In genomic region chr12:47751561-47751960, GRCh38 we compare ENCODE assay signal across 25 cellular contexts. TPM values are rescaled to one million over a fixed set of nuclear protein-coding genes. Genes with fewer than 3 reads are reported as not detected.
DNase-seq lines count a peak whose midpoint lies in the region; ATAC-seq and TF ChIP-seq lines count a peak whose summit lies in the region.
"Had no signal": no experiment of that assay in that cellular context is flagged by ENCODE, and none has a peak within 500 bp of the region (broad histone marks: within the 10 kb centered on the region; RNA-seq: fewer than 3 reads in every experiment).

No MANE protein-coding gene starts in this region.

- no peak overlapping the region for H3K18ac ChIP-seq in H9 (ENCODE audit: insufficient read length, low read depth, low read length)

- no peak overlapping the region for H2BK15ac ChIP-seq in H9 (ENCODE audit: low read depth, low read length)

- H3K27me3 Mint-ChIP-seq in H9 (ENCODE audit: low read depth) (no peaks in the 10 kb centered on the region), GM23338 (ENCODE audit: insufficient read depth, low read depth, poor library complexity) (peaks cover 14% of the 10 kb centered on the region)
- H3K27me3 Mint-ChIP-seq: activated B cell treated with CpG ODN at 0.5 μM for 24 hours; CD4-positive, alpha-beta T cell had no signal

- no peaks in the 10 kb centered on the region for H3K23me2 ChIP-seq in H9 (ENCODE audit: insufficient read length, low read depth, low read length, poor library complexity, severe bottlenecking)

- no CpG with 5 or more reads among the region's 9 CpGs for WGBS in H9 (ENCODE audit: extremely low coverage, insufficient read length, low lambda C conversion rate)
- 68 to 72% methylated on average over 9 of the region's 9 CpGs for WGBS in esophagus, 2 donors

- H3K4me2 ChIP-seq in H9 (ENCODE audit: insufficient read depth, insufficient read length, low read length): no peak overlapping the region
- H3K4me2 ChIP-seq in GM23338: no peak overlapping the region

- no peak overlapping the region for H2BK5ac ChIP-seq in H9 (ENCODE audit: insufficient read length, low read length)

- H3K79me2 ChIP-seq in H9 (ENCODE audit: insufficient read depth, low read length): no peaks in the 10 kb centered on the region
- no peaks in the 10 kb centered on the region for H3K79me2 ChIP-seq in GM23338 (replicated peaks; ENCODE audit: insufficient read depth)

- H3K9ac ChIP-seq in H9 (ENCODE audit: extremely low read depth, insufficient read length, low read length): no peak overlapping the region

- H2AFZ ChIP-seq in H9 (ENCODE audit: low read length) (no peak overlapping the region), GM23338 (no peak overlapping the region)

- H2BK20ac ChIP-seq in H9 (ENCODE audit: low read depth, low read length, poor library complexity, severe bottlenecking): no peak overlapping the region

- H3K27ac Mint-ChIP-seq in H9: peak overlapping the region in 2 of 3 experiments; percentile 27 to 77; a peak in 3 of 7 replicates
- peak overlapping the region; percentile 56 for H3K27ac Mint-ChIP-seq in stimulated activated effector memory CD8-positive, alpha-beta T cell treated with anti-CD3 and anti-CD28 coated beads, Interleukin-12 subunit alpha, Interleukin-12 subunit beta, amount 100 ng/mL, for 72 hours
- H3K27ac Mint-ChIP-seq in GM23338: no peak overlapping the region
- H3K27ac Mint-ChIP-seq: CD4-positive, alpha-beta T cell; natural killer cell had no signal

- H4K20me1 ChIP-seq in H9 (ENCODE audit: control insufficient read depth, insufficient read depth, insufficient read length) (no peaks in the 10 kb centered on the region), GM23338 (replicated peaks; ENCODE audit: insufficient read depth) (no peaks in the 10 kb centered on the region)

- DNase-seq in H9 (no peak), RPMI8226 (peak; percentile 59), GM23338 (ENCODE audit: low spot score) (no peak), H7 (no peak)
- DNase-seq in stimulated activated effector memory CD8-positive, alpha-beta T cell treated with anti-CD3 and anti-CD28 coated beads, Interleukin-12 subunit alpha, Interleukin-12 subunit beta, amount 100 ng/mL, for 72 hours (ENCODE audit: low spot score in 2 of 2): no peak
- DNase-seq in activated CD8-positive, alpha-beta memory T cell treated with anti-CD3 and anti-CD28 coated beads for 24 hours: no peak
- DNase-seq: activated B cell treated with CpG ODN at 0.5 μM for 24 hours; activated naive CD4-positive, alpha-beta T cell treated with anti-CD3 and anti-CD28 coated beads, Interleukin-2, amount 50 U/mL, for 16 hours; amygdala; CD4-positive, alpha-beta T cell; central memory CD4-positive, alpha-beta T cell; dermis blood vessel endothelial cell; heart right ventricle; midbrain; natural killer cell; NCI-H1417 treated with DMSO at 0.1 percent for 48 hours; NCI-H2171; NCI-H510A treated with DMSO at 0.1 percent for 48 hours; pancreas; stimulated activated CD4-positive, alpha-beta T cell treated with anti-CD3 and anti-CD28 coated beads, Interleukin-2, amount 100 ng/mL, for 48 hours; stimulated activated naive CD4-positive, alpha-beta T cell; T-helper 9 cell; tibial artery had no signal

- no peaks in the 10 kb centered on the region for H3K79me1 ChIP-seq in H9 (ENCODE audit: insufficient read depth, low read depth, low read length, poor library complexity, severe bottlenecking)

- H3K27ac ChIP-seq in H9 (ENCODE audit: insufficient read length, low read depth, low read length) (no peak overlapping the region), esophagus (ENCODE audit: low read depth in 2 of 2, low read length in 1 of 2) (peak overlapping the region; percentile 92 to 95), GM23338 (ENCODE audit: low read depth) (no peak overlapping the region)
- H3K27ac ChIP-seq: pancreas had no signal

- no peaks in the 10 kb centered on the region for H3K9me2 ChIP-seq in GM23338 (ENCODE audit: insufficient read depth)

- TF ChIP-seq CTCF in H9 (conservative IDR thresholded peaks at IDR 0.05) (no peak), GM23338 (conservative IDR thresholded peaks at IDR 0.05; ENCODE audit: low read depth in 2 of 2) (no peak)

- no peak overlapping the region for H4K91ac ChIP-seq in H9 (ENCODE audit: insufficient read length, low read depth, low read length)

- no peak overlapping the region for H4K5ac ChIP-seq in H9 (ENCODE audit: insufficient read length, low read depth, low read length)

- no peak overlapping the region for H3K56ac ChIP-seq in H9 (ENCODE audit: insufficient read length, low read depth, low read length)

- H2BK120ac ChIP-seq in H9 (ENCODE audit: low read depth, low read length, poor library complexity, severe bottlenecking): no peak overlapping the region

- H3K4me3 ChIP-seq in esophagus (ENCODE audit: low read depth in 1 of 2, low read length in 2 of 2) (no peak overlapping the region), GM23338 (no peak overlapping the region), H7 (ENCODE audit: insufficient read depth, low read depth, low read length) (no peak overlapping the region)
- H3K4me3 ChIP-seq: heart right ventricle, pancreas, tibial artery had no signal

- H4K8ac ChIP-seq in H9 (replicated peaks; ENCODE audit: insufficient read length, low read depth, low read length): no peak overlapping the region

- H3K36me3 ChIP-seq in esophagus (ENCODE audit: control insufficient read depth in 2 of 2, insufficient read depth in 2 of 2, low read length in 1 of 2): peaks cover 0 to 25% of the 10 kb centered on the region in 2 donors
- no peaks in the 10 kb centered on the region for H3K36me3 ChIP-seq in GM23338 (ENCODE audit: insufficient read depth)
- peaks cover 4% of the 10 kb centered on the region for H3K36me3 ChIP-seq in H7 (replicated peaks; ENCODE audit: control insufficient read depth, insufficient read depth, low read length)
- H3K36me3 ChIP-seq: pancreas had no signal

- H2BK12ac ChIP-seq in H9 (ENCODE audit: insufficient read length, low read depth, low read length): no peak overlapping the region

- H3K9me3 ChIP-seq in H9 (ENCODE audit: control insufficient read depth, low read depth, low read length) (no peaks in the 10 kb centered on the region), esophagus (ENCODE audit: control insufficient read depth in 2 of 2, insufficient read depth in 1 of 2, low read depth in 1 of 2, low read length in 1 of 2) (no peaks in the 10 kb centered on the region)
- H3K9me3 ChIP-seq: heart right ventricle, pancreas, tibial artery had no signal

- no peaks in the 10 kb centered on the region for H3F3A ChIP-seq in GM23338 (replicated peaks; ENCODE audit: low read depth)

- H3K4ac ChIP-seq in H9 (ENCODE audit: low read depth, low read length): no peak overlapping the region

- H3K4me3 Mint-ChIP-seq in H9 (no peak overlapping the region), GM23338 (no peak overlapping the region)
- H3K4me3 Mint-ChIP-seq in stimulated activated effector memory CD8-positive, alpha-beta T cell treated with anti-CD3 and anti-CD28 coated beads, Interleukin-12 subunit alpha, Interleukin-12 subunit beta, amount 100 ng/mL, for 72 hours: no peak overlapping the region
- H3K4me3 Mint-ChIP-seq: activated B cell treated with CpG ODN at 0.5 μM for 24 hours; CD4-positive, alpha-beta T cell; natural killer cell had no signal

- no peaks in the 10 kb centered on the region for H3K27me3 ChIP-seq in H9 (ENCODE audit: insufficient read depth, low read length)
- H3K27me3 ChIP-seq in esophagus (ENCODE audit: control insufficient read depth in 1 of 2, insufficient read depth in 2 of 2, low read length in 2 of 2): no peaks in the 10 kb centered on the region
- H3K27me3 ChIP-seq in GM23338 (ENCODE audit: insufficient read depth): no peaks in the 10 kb centered on the region
- H3K27me3 ChIP-seq in H7 (ENCODE audit: control insufficient read depth, insufficient read depth, low read length): no peaks in the 10 kb centered on the region
- H3K27me3 ChIP-seq: heart right ventricle, pancreas, tibial artery had no signal

- peaks cover 0 to 10% (median 2%) of the 10 kb centered on the region in 3 experiments; a peak in 4 of 7 replicates for H3K36me3 Mint-ChIP-seq in H9 (ENCODE audit: insufficient read depth in 1 of 3, low read depth in 3 of 3)
- H3K36me3 Mint-ChIP-seq in stimulated activated effector memory CD8-positive, alpha-beta T cell treated with anti-CD3 and anti-CD28 coated beads, Interleukin-12 subunit alpha, Interleukin-12 subunit beta, amount 100 ng/mL, for 72 hours: no peaks in the 10 kb centered on the region
- peaks cover 4% of the 10 kb centered on the region; the same call in 1 of the 3 replicates for H3K36me3 Mint-ChIP-seq in GM23338 (ENCODE audit: low read depth)
- H3K36me3 Mint-ChIP-seq: natural killer cell had no signal

- H3T11ph ChIP-seq in H9 (ENCODE audit: low read length): no peak overlapping the region

- H3K4me1 ChIP-seq in H9 (ENCODE audit: insufficient read depth, low read length) (peaks cover 19% of the 10 kb centered on the region), esophagus (ENCODE audit: control insufficient read depth in 2 of 2, insufficient read depth in 2 of 2, low read length in 1 of 2) (peaks cover 3 to 27% of the 10 kb centered on the region in 2 donors), GM23338 (ENCODE audit: insufficient read depth) (peaks cover 16% of the 10 kb centered on the region)

- no peak overlapping the region for H3K23ac ChIP-seq in H9 (ENCODE audit: insufficient read length, low read depth, low read length)

- no peak for ATAC-seq in stimulated activated effector memory CD8-positive, alpha-beta T cell treated with anti-CD3 and anti-CD28 coated beads, Interleukin-12 subunit alpha, Interleukin-12 subunit beta, amount 100 ng/mL, for 72 hours
- no peak for ATAC-seq in GM23338
- ATAC-seq in GM19452 (IDR thresholded peaks at IDR 0.05; ENCODE audit: unreplicated experiment): no peak
- ATAC-seq: heart right ventricle, natural killer cell, pancreas had no signal

- H3K4me1 Mint-ChIP-seq in H9 (peaks cover 16 to 21% of the 10 kb centered on the region in 2 experiments), GM23338 (peaks cover 53% of the 10 kb centered on the region)
- peaks cover 28% of the 10 kb centered on the region for H3K4me1 Mint-ChIP-seq in stimulated activated effector memory CD8-positive, alpha-beta T cell treated with anti-CD3 and anti-CD28 coated beads, Interleukin-12 subunit alpha, Interleukin-12 subunit beta, amount 100 ng/mL, for 72 hours

- no peak overlapping the region for H2AK5ac ChIP-seq in H9 (ENCODE audit: insufficient read length, low read length)

- no peaks in the 10 kb centered on the region for H3K9me3 Mint-ChIP-seq in H9
- H3K9me3 Mint-ChIP-seq in stimulated activated effector memory CD8-positive, alpha-beta T cell treated with anti-CD3 and anti-CD28 coated beads, Interleukin-12 subunit alpha, Interleukin-12 subunit beta, amount 100 ng/mL, for 72 hours: no peaks in the 10 kb centered on the region
- H3K9me3 Mint-ChIP-seq in GM23338: no peaks in the 10 kb centered on the region
- H3K9me3 Mint-ChIP-seq: activated B cell treated with CpG ODN at 0.5 μM for 24 hours; CD4-positive, alpha-beta T cell; natural killer cell had no signal

- no peak overlapping the region for H3K14ac ChIP-seq in H9 (ENCODE audit: insufficient read depth, low read length)

RNA-seq across cellular contexts. Expression of gene RAPGEF3, which starts 7.1 kb away (rescaled TPM):
- total RNA-seq in H9 (2021): 5.6 and 7.4 TPM in 2 replicates
- 10 to 100 TPM; 23.2 to 75.2 TPM for polyA plus RNA-seq in esophagus
- 10.4 and 11.8 TPM in 2 replicates for total RNA-seq in GM23338 (2014; rRNA removed; shearing (Covaris generic))
- 2.3 and 3.0 TPM in 2 replicates for polyA plus RNA-seq in GM23338 (2016; fragmentation: Nextera tagmentation; extraction: Ambion mirVana)
- 10.5 and 11.8 TPM in 2 replicates for total RNA-seq in H7 (2014; rRNA removed; shearing (Covaris generic))

RNA-seq across cellular contexts. Expression of gene SLC48A1, which starts 21.5 kb away (rescaled TPM):
- total RNA-seq in H9 (2021): 10.6 TPM in 2 replicates
- 10 to 100 TPM; 17.7 to 20.6 TPM for polyA plus RNA-seq in esophagus
- 9.0 and 16.8 TPM in 2 replicates for total RNA-seq in GM23338 (2014; rRNA removed; shearing (Covaris generic))
- 5.8 TPM in 2 replicates for polyA plus RNA-seq in GM23338 (2016; fragmentation: Nextera tagmentation; extraction: Ambion mirVana)
- total RNA-seq in H7 (2014; rRNA removed; shearing (Covaris generic)): 10.9 and 12.4 TPM in 2 replicates

RNA-seq across cellular contexts. Expression of gene ENDOU, which starts 26.3 kb away (rescaled TPM):
- total RNA-seq in H9 (2021): not detected in 2 replicates
- polyA plus RNA-seq in esophagus (100 to 1,000 TPM; 101 to 139 TPM), GM23338 (2016; fragmentation: Nextera tagmentation; extraction: Ambion mirVana) (not detected in 2 replicates)
- total RNA-seq in GM23338 (2014; rRNA removed; shearing (Covaris generic)): not detected in 2 replicates
- not detected in 2 replicates for total RNA-seq in H7 (2014; rRNA removed; shearing (Covaris generic))
- total RNA-seq: CD4-positive, alpha-beta T cell; dermis blood vessel endothelial cell had no signal

RNA-seq across cellular contexts. Expression of gene RPAP3, which starts 45.7 kb away (rescaled TPM):
- total RNA-seq in H9 (2021): 48.9 and 53.3 TPM in 2 replicates
- 10 to 100 TPM in 1 of 2 donors, 1 to 10 TPM in 1; 5.3 to 11.6 TPM for polyA plus RNA-seq in esophagus
- 29.0 and 31.4 TPM in 2 replicates for total RNA-seq in GM23338 (2014; rRNA removed; shearing (Covaris generic))
- polyA plus RNA-seq in GM23338 (2016; fragmentation: Nextera tagmentation; extraction: Ambion mirVana): 62.4 and 69.9 TPM in 2 replicates
- 19.5 and 28.9 TPM in 2 replicates for total RNA-seq in H7 (2014; rRNA removed; shearing (Covaris generic))

Comparison
In these comparisons a context has a peak if more than half of its experiments do, and no peak if none do; other contexts are left out.
1. H3K27ac ChIP-seq: peak in esophagus (2 of 2); none in H9 (single experiment) and GM23338 (single experiment).